ENCODE assay signal across 1 cellular context in the genomic region with DNA sequence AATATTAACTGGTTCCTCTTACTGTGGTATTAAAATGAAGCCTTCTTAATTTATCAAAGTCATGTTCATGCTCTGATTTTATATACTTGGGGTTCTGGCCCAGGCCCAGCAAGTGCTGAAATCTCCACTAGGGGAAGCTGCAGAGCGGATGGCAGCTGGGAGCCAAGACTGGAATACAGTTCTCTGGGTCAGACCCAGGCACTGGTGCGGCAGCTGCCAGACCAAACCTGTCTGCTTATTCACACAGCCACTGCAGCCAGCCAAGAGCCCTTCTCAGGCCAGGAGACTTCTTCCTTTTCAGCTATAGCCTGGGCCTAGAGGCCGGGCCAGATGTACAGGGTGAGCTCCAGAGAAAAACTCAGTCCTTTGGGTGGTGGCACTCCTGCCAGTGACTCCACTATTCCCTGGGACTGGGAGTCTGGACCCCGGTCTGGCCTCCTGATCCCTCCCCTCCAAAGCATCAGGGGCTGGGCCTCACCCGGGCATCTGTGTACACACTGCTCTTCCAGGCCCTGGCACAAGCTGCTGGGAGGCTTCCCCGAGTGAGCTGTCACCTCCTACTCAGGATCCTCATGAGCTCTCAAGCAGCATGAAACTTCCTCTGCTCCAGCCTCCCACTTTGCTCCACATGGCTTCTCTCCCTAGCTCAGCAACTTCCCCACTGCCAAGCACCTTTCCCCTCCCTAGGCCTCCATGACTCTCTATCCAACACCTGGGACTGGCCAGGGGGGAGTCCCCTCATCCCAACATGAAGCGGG.
TF ChIP-seq lines count a peak whose summit lies in the region.

No MANE protein-coding gene starts in this region.

TF ChIP-seq in H1, 55 proteins besides CTCF, POLR2A, EP300 and RAD21:
- TF ChIP-seq, protein P1, sequence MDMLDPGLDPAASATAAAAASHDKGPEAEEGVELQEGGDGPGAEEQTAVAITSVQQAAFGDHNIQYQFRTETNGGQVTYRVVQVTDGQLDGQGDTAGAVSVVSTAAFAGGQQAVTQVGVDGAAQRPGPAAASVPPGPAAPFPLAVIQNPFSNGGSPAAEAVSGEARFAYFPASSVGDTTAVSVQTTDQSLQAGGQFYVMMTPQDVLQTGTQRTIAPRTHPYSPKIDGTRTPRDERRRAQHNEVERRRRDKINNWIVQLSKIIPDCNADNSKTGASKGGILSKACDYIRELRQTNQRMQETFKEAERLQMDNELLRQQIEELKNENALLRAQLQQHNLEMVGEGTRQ (IDR thresholded peaks at IDR 0.05; ENCODE audit: low read length), result no peak
- TF ChIP-seq YY1 (IDR thresholded peaks at IDR 0.05; ENCODE audit: low read depth, low read length) (no peak), BRCA1 (IDR thresholded peaks at IDR 0.05; ENCODE audit: low read depth, low read length) (no peak), CHD2 (IDR thresholded peaks at IDR 0.05; ENCODE audit: low read length) (no peak), HDAC6 (IDR thresholded peaks at IDR 0.05; ENCODE audit: low read depth, low read length) (no peak), RBBP5 (IDR thresholded peaks at IDR 0.05; ENCODE audit: borderline replicate concordance, low read depth, low read length) (no peak), HDAC2 (IDR thresholded peaks at IDR 0.05; ENCODE audit: borderline replicate concordance in 1 of 2, low read depth in 2 of 2, low read length in 2 of 2) (no peak)
